ENCODE assay signal across 8 cellular contexts in genomic region chr6:26031151-26031594, GRCh38. TPM values are rescaled to one million over a fixed set of nuclear protein-coding genes. Genes with fewer than 3 reads are reported as not detected.
DNase-seq lines count a peak whose midpoint lies in the region; ATAC-seq and TF ChIP-seq lines count a peak whose summit lies in the region.

No MANE protein-coding gene starts in this region.

- no peak for TF ChIP-seq POLR2A in NB4 (IDR thresholded peaks at IDR 0.05; ENCODE audit: extremely low read depth, insufficient read length)

- no peaks in the 10 kb centered on the region for H3K9me3 Mint-ChIP-seq in natural killer cell treated with Interleukin-12 subunit alpha and Interleukin-12 subunit beta and Interleukin-15 and Interleukin-18, amount 100 ng/mL, for 72 hours

- DNase-seq in NB4 (ENCODE audit: low read depth), result no peak
- no peak for DNase-seq in astrocyte of the spinal cord (ENCODE audit: low read depth, low spot score)
- DNase-seq in natural killer cell treated with Interleukin-12 subunit alpha and Interleukin-12 subunit beta and Interleukin-15 and Interleukin-18, amount 100 ng/mL, for 72 hours (ENCODE audit: low spot score), result no peak
- DNase-seq in mesenteric fat pad (ENCODE audit: low spot score), result no peak
- DNase-seq in NK-92 (lab: John Stamatoyannopoulos, UW; ENCODE audit: unreplicated experiment), result no peak

- peak overlapping the region; percentile 99 for H3K27ac Mint-ChIP-seq in natural killer cell treated with Interleukin-12 subunit alpha and Interleukin-12 subunit beta and Interleukin-15 and Interleukin-18, amount 100 ng/mL, for 72 hours

- H3K4me1 Mint-ChIP-seq in natural killer cell treated with Interleukin-12 subunit alpha and Interleukin-12 subunit beta and Interleukin-15 and Interleukin-18, amount 100 ng/mL, for 72 hours (ENCODE audit: low read depth in 2 of 2), result peaks cover 58 to 74% of the 10 kb centered on the region in 2 donors

- H3K4me3 Mint-ChIP-seq in natural killer cell treated with Interleukin-12 subunit alpha and Interleukin-12 subunit beta and Interleukin-15 and Interleukin-18, amount 100 ng/mL, for 72 hours, result peak overlapping the region; percentile 95

- H3K27me3 Mint-ChIP-seq in natural killer cell treated with Interleukin-12 subunit alpha and Interleukin-12 subunit beta and Interleukin-15 and Interleukin-18, amount 100 ng/mL, for 72 hours, result no peaks in the 10 kb centered on the region

- in situ Hi-C loops in astrocyte of the spinal cord (cut with HindIII; ENCODE audit: low sequenced_read_pairs), result no loop called here

- no peaks in the 10 kb centered on the region for H3K36me3 Mint-ChIP-seq in natural killer cell treated with Interleukin-12 subunit alpha and Interleukin-12 subunit beta and Interleukin-15 and Interleukin-18, amount 100 ng/mL, for 72 hours

- peak overlapping the region; percentile 63 for H3K4me3 ChIP-seq in GM08714 (ENCODE audit: low read length)
- H3K4me3 ChIP-seq in NB4 (ENCODE audit: low read depth, low read length), result peak overlapping the region; percentile 77
- H3K4me3 ChIP-seq in astrocyte of the spinal cord (ENCODE audit: low read depth, low read length), result peak overlapping the region; percentile 67

- TF ChIP-seq CTCF in NB4 (IDR thresholded peaks at IDR 0.05; ENCODE audit: low read depth, low read length) (no peak), astrocyte of the spinal cord (IDR thresholded peaks at IDR 0.05; ENCODE audit: low read depth, low read length) (no peak)

- no peak for ATAC-seq in natural killer cell treated with Interleukin-12 subunit alpha and Interleukin-12 subunit beta and Interleukin-15 and Interleukin-18, amount 100 ng/mL, for 72 hours
- no peak for ATAC-seq in GM18520 (IDR thresholded peaks at IDR 0.05; ENCODE audit: unreplicated experiment)
- ATAC-seq in GM19395 (IDR thresholded peaks at IDR 0.05; ENCODE audit: unreplicated experiment), result no peak

RNA-seq across cellular contexts. Expression of gene HFE, which starts 56.1 kb away (rescaled TPM):
- 1 to 10 TPM in 1 of 2 donors, under 1 TPM in 1; 0.62 to 1.5 TPM for total RNA-seq in natural killer cell treated with Interleukin-12 subunit alpha and Interleukin-12 subunit beta and Interleukin-15 and Interleukin-18, amount 100 ng/mL, for 72 hours
- 13.5 TPM for total RNA-seq in mesenteric fat pad
